Comparison of ENCODE assay signal across 16 cellular contexts in genomic region chr6:90463359-90463758, GRCh38.
DNase-seq lines count a peak whose midpoint lies in the region; ATAC-seq lines count a peak whose summit lies in the region.
"Had no signal": no experiment of that assay in that cellular context is flagged by ENCODE, and none has a peak within 500 bp of the region (broad histone marks: within the 10 kb centered on the region; RNA-seq: fewer than 3 reads in every experiment).

No MANE protein-coding gene starts in this region.

- peaks cover 91% of the 10 kb centered on the region for H3K4me1 Mint-ChIP-seq in activated T-helper 1 cell treated with anti-CD3 and anti-CD28 coated beads, Interleukin-12 subunit alpha, Interleukin-12 subunit beta, Interleukin-2, Interleukin-4 antibody, amounts not matched to agents 30 ng/mL and 10 ng/mL and 1 ng/mL, durations not matched to agents 14 hours and 24 hours and 36 hours (ENCODE audit: low read depth)

- peaks cover 2% of the 10 kb centered on the region for H3K79me2 ChIP-seq in trophoblast cell (ENCODE audit: control insufficient read depth, insufficient read depth, low read length, poor library complexity)

- DNase-seq in activated T-helper 1 cell treated with anti-CD3 and anti-CD28 coated beads, Interleukin-12 subunit alpha, Interleukin-12 subunit beta, Interleukin-2, Interleukin-4 antibody, amounts not matched to agents 30 ng/mL and 10 ng/mL and 1 ng/mL, durations not matched to agents 14 hours and 24 hours and 36 hours (ENCODE audit: low spot score), result peak; percentile 37
- DNase-seq in trophoblast cell (no peak), medulla oblongata (ENCODE audit: extremely low spot score) (no peak), NCI-H1092 treated with DMSO at 0.1 percent for 48 hours (lab: John Stamatoyannopoulos, UW) (no peak)
- DNase-seq: Calu3, caudate nucleus, erythroblast, HFFc6, IMR-90, mesenchymal stem cell, NCI-H2029 treated with DMSO at 0.1 percent for 48 hours had no signal

- peaks cover 4% of the 10 kb centered on the region for H3K36me3 Mint-ChIP-seq in activated T-helper 1 cell treated with anti-CD3 and anti-CD28 coated beads, Interleukin-12 subunit alpha, Interleukin-12 subunit beta, Interleukin-2, Interleukin-4 antibody, amounts not matched to agents 30 ng/mL and 10 ng/mL and 1 ng/mL, durations not matched to agents 14 hours and 24 hours and 36 hours (ENCODE audit: low read depth)

- no peaks in the 10 kb centered on the region for H3K9me3 ChIP-seq in trophoblast cell (ENCODE audit: insufficient read depth, low read depth, low read length)
- H3K9me3 ChIP-seq: prostate gland, suprapubic skin had no signal

- H3K79me1 ChIP-seq in trophoblast cell (ENCODE audit: low read length), result peaks cover 6% of the 10 kb centered on the region

- WGBS in trophoblast cell (ENCODE audit: extremely low coverage, insufficient coverage, insufficient read length), result no CpG with 5 or more reads among the region's 3 CpGs

- no peak overlapping the region for H3K23ac ChIP-seq in trophoblast cell (ENCODE audit: low read length)

- no peaks in the 10 kb centered on the region for H3K36me3 ChIP-seq in trophoblast cell (ENCODE audit: control insufficient read depth in 1 of 2, insufficient read depth in 2 of 2, low read length in 2 of 2)
- H3K36me3 ChIP-seq: prostate gland, suprapubic skin had no signal

- no peak overlapping the region for H3K27ac ChIP-seq in trophoblast cell (ENCODE audit: low read depth, low read length)
- H3K27ac ChIP-seq: prostate gland, suprapubic skin had no signal

- H3K27me3 ChIP-seq in trophoblast cell (ENCODE audit: insufficient read depth, low read length), result no peaks in the 10 kb centered on the region
- H3K27me3 ChIP-seq: suprapubic skin had no signal

- no peak overlapping the region for H2AFZ ChIP-seq in trophoblast cell (ENCODE audit: insufficient read depth, low read length, poor library complexity)

- no peak overlapping the region for H3K14ac ChIP-seq in trophoblast cell (ENCODE audit: low read length)

- no peak overlapping the region for H3K4me3 ChIP-seq in trophoblast cell (ENCODE audit: low read depth, low read length)
- H3K4me3 ChIP-seq: prostate gland, suprapubic skin had no signal

- H3K27me3 Mint-ChIP-seq in activated T-helper 1 cell treated with anti-CD3 and anti-CD28 coated beads, Interleukin-12 subunit alpha, Interleukin-12 subunit beta, Interleukin-2, Interleukin-4 antibody, amounts not matched to agents 30 ng/mL and 10 ng/mL and 1 ng/mL, durations not matched to agents 14 hours and 24 hours and 36 hours (ENCODE audit: insufficient read depth), result no peaks in the 10 kb centered on the region

- H3K9ac ChIP-seq in trophoblast cell (ENCODE audit: low read length), result no peak overlapping the region

- H4K8ac ChIP-seq in trophoblast cell (ENCODE audit: low read depth, low read length), result peak overlapping the region; percentile 13

- no peak overlapping the region for H4K12ac ChIP-seq in trophoblast cell (ENCODE audit: low read depth, low read length)

- H3K18ac ChIP-seq in trophoblast cell (ENCODE audit: low read length), result no peak overlapping the region

- no peak overlapping the region for H3K4me2 ChIP-seq in trophoblast cell (ENCODE audit: low read length)

- no peak overlapping the region for H2BK120ac ChIP-seq in trophoblast cell (ENCODE audit: insufficient read depth, low read length, poor library complexity)

- no peak overlapping the region for H3K4ac ChIP-seq in trophoblast cell (ENCODE audit: low read depth, low read length)

- H3K9me3 Mint-ChIP-seq in activated T-helper 1 cell treated with anti-CD3 and anti-CD28 coated beads, Interleukin-12 subunit alpha, Interleukin-12 subunit beta, Interleukin-2, Interleukin-4 antibody, amounts not matched to agents 30 ng/mL and 10 ng/mL and 1 ng/mL, durations not matched to agents 14 hours and 24 hours and 36 hours, result peaks cover 3% of the 10 kb centered on the region
- H3K9me3 Mint-ChIP-seq: HFFc6 had no signal

- ATAC-seq in GM18907 (IDR thresholded peaks at IDR 0.05; ENCODE audit: unreplicated experiment) (peak; percentile 72), HG03175 (IDR thresholded peaks at IDR 0.05; ENCODE audit: unreplicated experiment) (peak; percentile 49), HG02678 (IDR thresholded peaks at IDR 0.05; ENCODE audit: unreplicated experiment) (no peak)

- H4K91ac ChIP-seq in trophoblast cell (ENCODE audit: low read depth, low read length), result no peak overlapping the region

- peak overlapping the region; percentile 51 for H3K4me3 Mint-ChIP-seq in activated T-helper 1 cell treated with anti-CD3 and anti-CD28 coated beads, Interleukin-12 subunit alpha, Interleukin-12 subunit beta, Interleukin-2, Interleukin-4 antibody, amounts not matched to agents 30 ng/mL and 10 ng/mL and 1 ng/mL, durations not matched to agents 14 hours and 24 hours and 36 hours
- H3K4me3 Mint-ChIP-seq: HFFc6 had no signal

- no peak overlapping the region for H2BK5ac ChIP-seq in trophoblast cell (ENCODE audit: low read depth, low read length, poor library complexity)

- intact Hi-C loops in activated T-helper 1 cell treated with anti-CD3 and anti-CD28 coated beads, Interleukin-12 subunit alpha, Interleukin-12 subunit beta, Interleukin-2, Interleukin-4 antibody, amounts not matched to agents 30 ng/mL and 10 ng/mL and 1 ng/mL, durations not matched to agents 14 hours and 24 hours and 36 hours (cut with micrococcal nuclease), result no loop called here

- no peak overlapping the region for H2AK5ac ChIP-seq in trophoblast cell (ENCODE audit: low read length)

- H2BK12ac ChIP-seq in trophoblast cell (ENCODE audit: low read length), result peak overlapping the region; percentile 36

- peaks cover 8 to 19% of the 10 kb centered on the region in 2 experiments for H3K4me1 ChIP-seq in trophoblast cell (ENCODE audit: control insufficient read depth in 1 of 2, insufficient read depth in 2 of 2, low read length in 2 of 2)
- H3K4me1 ChIP-seq: prostate gland had no signal

- peak overlapping the region; percentile 90 for H3K27ac Mint-ChIP-seq in activated T-helper 1 cell treated with anti-CD3 and anti-CD28 coated beads, Interleukin-12 subunit alpha, Interleukin-12 subunit beta, Interleukin-2, Interleukin-4 antibody, amounts not matched to agents 30 ng/mL and 10 ng/mL and 1 ng/mL, durations not matched to agents 14 hours and 24 hours and 36 hours
- H3K27ac Mint-ChIP-seq: HFFc6 had no signal
